In genomic region chr16:85536411-85537330, GRCh38 we compare ENCODE assay signal across 15 cellular contexts.
DNase-seq lines count a peak whose midpoint lies in the region; ATAC-seq and TF ChIP-seq lines count a peak whose summit lies in the region.
"Had no signal": no experiment of that assay in that cellular context is flagged by ENCODE, and none has a peak within 500 bp of the region (broad histone marks: within the 10 kb centered on the region; RNA-seq: fewer than 3 reads in every experiment).

No MANE protein-coding gene starts in this region.

- H3K4ac ChIP-seq in IMR-90 (ENCODE audit: low read depth, low read length) = no peak overlapping the region

- peaks cover 14% of the 10 kb centered on the region for H4K20me1 ChIP-seq in IMR-90 (ENCODE audit: insufficient read depth, low read length)

- TF ChIP-seq POLR2A in IMR-90 (IDR thresholded peaks at IDR 0.05; ENCODE audit: low read depth, low read length) = no peak

- H3K9me3 ChIP-seq in IMR-90 (ENCODE audit: control insufficient read depth, insufficient read depth, low read length) = peaks cover 11% of the 10 kb centered on the region
- H3K9me3 ChIP-seq in left ventricle myocardium inferior (replicated peaks) = peaks cover 15% of the 10 kb centered on the region
- H3K9me3 ChIP-seq in subcutaneous abdominal adipose tissue (ENCODE audit: control insufficient read depth in 5 of 5, low read length in 5 of 5) = peaks cover 0 to 7% (median 4%) of the 10 kb centered on the region in 5 donors

- POLR2A ChIA-PET in IMR-90 (lab: Charles Lee; ENCODE audit: unreplicated experiment) = no interaction called here

- no peak overlapping the region for H3K4me2 ChIP-seq in IMR-90 (ENCODE audit: low read depth, low read length)

- no TSS peak for BruUV-seq in IMR-90 (replicated peaks; lab: Mats Ljungman, UMichigan)

- H4K8ac ChIP-seq in IMR-90 (ENCODE audit: low read depth in 2 of 2, low read length in 2 of 2) = no peak overlapping the region

- no peak overlapping the region for H3K18ac ChIP-seq in IMR-90 (ENCODE audit: low read depth, low read length)

- no peak overlapping the region for H3K14ac ChIP-seq in IMR-90 (replicated peaks; ENCODE audit: low read depth, low read length)

- H3K4me3 Mint-ChIP-seq in natural killer cell = no peak overlapping the region
- H3K4me3 Mint-ChIP-seq in activated T-cell treated with anti-CD3 and anti-CD28 coated beads, Interleukin-2, amount 50 U/mL, for 4 hours = no peak overlapping the region
- H3K4me3 Mint-ChIP-seq in activated T-helper 2 cell treated with anti-CD3 and anti-CD28 coated beads, Interferon-gamma antibody, Interleukin-2, Interleukin-4, amounts not matched to agents 10 μg/mL and 5 μg/mL and 100 μg/mL, durations not matched to agents 14 hours and 24 hours and 36 hours (ENCODE audit: low read depth) = no peak overlapping the region
- H3K4me3 Mint-ChIP-seq: central memory CD8-positive, alpha-beta T cell had no signal

- in situ Hi-C loops in IMR-90 (cut with MboI; ENCODE audit: low sequenced_read_pairs) = no loop called here

- CTCF ChIA-PET in IMR-90 (lab: Yijun Ruan, JAX) = no interaction called here

- no peak overlapping the region for H2BK20ac ChIP-seq in IMR-90 (ENCODE audit: low read depth, low read length)

- H3K36me3 Mint-ChIP-seq in natural killer cell = no peaks in the 10 kb centered on the region
- H3K36me3 Mint-ChIP-seq in activated T-cell treated with anti-CD3 and anti-CD28 coated beads, Interleukin-2, amount 50 U/mL, for 4 hours (ENCODE audit: insufficient read depth) = no peaks in the 10 kb centered on the region
- H3K36me3 Mint-ChIP-seq in activated T-helper 2 cell treated with anti-CD3 and anti-CD28 coated beads, Interferon-gamma antibody, Interleukin-2, Interleukin-4, amounts not matched to agents 10 μg/mL and 5 μg/mL and 100 μg/mL, durations not matched to agents 14 hours and 24 hours and 36 hours (ENCODE audit: low read depth) = no peaks in the 10 kb centered on the region

- H2AFZ ChIP-seq in IMR-90 (replicated peaks; ENCODE audit: low read length, poor library complexity) = peak overlapping the region; percentile 7

- ATAC-seq in IMR-90 (ENCODE audit: low read depth) (no peak), natural killer cell (peak; percentile 75 to 98 (median 94))
- ATAC-seq in activated T-cell treated with anti-CD3 and anti-CD28 coated beads, Interleukin-2, amount 50 U/mL, for 4 hours = no peak

- peaks cover 16 to 18% of the 10 kb centered on the region in 2 donors for H3K4me1 Mint-ChIP-seq in natural killer cell
- no peaks in the 10 kb centered on the region for H3K4me1 Mint-ChIP-seq in activated T-cell treated with anti-CD3 and anti-CD28 coated beads, Interleukin-2, amount 50 U/mL, for 4 hours (ENCODE audit: low read depth)
- peaks cover 2% of the 10 kb centered on the region for H3K4me1 Mint-ChIP-seq in activated T-helper 2 cell treated with anti-CD3 and anti-CD28 coated beads, Interferon-gamma antibody, Interleukin-2, Interleukin-4, amounts not matched to agents 10 μg/mL and 5 μg/mL and 100 μg/mL, durations not matched to agents 14 hours and 24 hours and 36 hours (ENCODE audit: low read depth)

- no peaks in the 10 kb centered on the region for H3K27me3 ChIP-seq in IMR-90 (ENCODE audit: control insufficient read depth, insufficient read depth, low read length)
- H3K27me3 ChIP-seq in left ventricle myocardium inferior (ENCODE audit: low read depth) = no peaks in the 10 kb centered on the region
- H3K27me3 ChIP-seq in subcutaneous abdominal adipose tissue (ENCODE audit: control insufficient read depth in 5 of 5, insufficient read depth in 4 of 5, low read length in 5 of 5) = no peaks in the 10 kb centered on the region
- H3K27me3 ChIP-seq: SJCRH30 had no signal

- 0 out of 2 replicates have a peak overlapping the region, but pooled peaks have one; percentile 29 for H3K23ac ChIP-seq in IMR-90 (ENCODE audit: low read depth, low read length)

- DNase-seq in IMR-90 (no peak), left ventricle myocardium inferior (no peak), natural killer cell (peak; percentile 45), NCI-H2171 (lab: John Stamatoyannopoulos, UW) (no peak), HPDE6-E6E7 (ENCODE audit: extremely low spot score) (no peak)
- DNase-seq in activated T-cell treated with anti-CD3 and anti-CD28 coated beads, Interleukin-2, amount 50 U/mL, for 4 hours = no peak
- DNase-seq in activated T-helper 2 cell treated with anti-CD3 and anti-CD28 coated beads, Interferon-gamma antibody, Interleukin-2, Interleukin-4, amounts not matched to agents 10 μg/mL and 5 μg/mL and 100 μg/mL, durations not matched to agents 14 hours and 24 hours and 36 hours (ENCODE audit: low spot score) = no peak
- DNase-seq: activated CD4-positive, alpha-beta T cell treated with anti-CD3 and anti-CD28 coated beads for 48 hours; activated T-cell treated with anti-CD3 and anti-CD28 coated beads for 4 hours; NCI-H1436 treated with DMSO at 0.1 percent for 48 hours; NCI-H446; SJCRH30; stimulated activated CD4-positive, alpha-beta T cell treated with anti-CD3 and anti-CD28 coated beads, Interleukin-4, amount 100 ng/mL, for 4 hours had no signal

- H3K4me3 ChIP-seq in IMR-90 (ENCODE audit: insufficient read depth, low read depth, low read length) = no peak overlapping the region
- peak overlapping the region; percentile 24 for H3K4me3 ChIP-seq in left ventricle myocardium inferior
- peak overlapping the region in 2 of 5 donors; percentile 8 to 25 for H3K4me3 ChIP-seq in subcutaneous abdominal adipose tissue (ENCODE audit: low read depth in 1 of 5, low read length in 5 of 5)
- H3K4me3 ChIP-seq: SJCRH30 had no signal

- peak overlapping the region in 1 of 2 donors; percentile 29 for H3K27ac Mint-ChIP-seq in natural killer cell
- no peak overlapping the region for H3K27ac Mint-ChIP-seq in activated T-helper 2 cell treated with anti-CD3 and anti-CD28 coated beads, Interferon-gamma antibody, Interleukin-2, Interleukin-4, amounts not matched to agents 10 μg/mL and 5 μg/mL and 100 μg/mL, durations not matched to agents 14 hours and 24 hours and 36 hours

- H3K27ac ChIP-seq in IMR-90 (ENCODE audit: insufficient read depth, low read length) (no peak overlapping the region), left ventricle myocardium inferior (replicated peaks) (peak overlapping the region; percentile 63), subcutaneous abdominal adipose tissue (ENCODE audit: low read depth, low read length) (peak overlapping the region; percentile 6)
- H3K27ac ChIP-seq: SJCRH30 had no signal

- peaks cover 10 to 42% of the 10 kb centered on the region in 2 experiments for H3K79me1 ChIP-seq in IMR-90 (ENCODE audit: low read depth in 1 of 2, low read length in 2 of 2)

- no peak overlapping the region for H2BK15ac ChIP-seq in IMR-90 (ENCODE audit: low read depth, low read length)

- peaks cover 4% of the 10 kb centered on the region; the same call in 1 of the 2 replicates for H3K36me3 ChIP-seq in IMR-90 (ENCODE audit: control insufficient read depth, insufficient read depth, low read length)
- no peaks in the 10 kb centered on the region for H3K36me3 ChIP-seq in left ventricle myocardium inferior
- peaks cover 0 to 3% (median 0%) of the 10 kb centered on the region in 5 donors for H3K36me3 ChIP-seq in subcutaneous abdominal adipose tissue (ENCODE audit: control insufficient read depth in 5 of 5, insufficient read depth in 5 of 5, low read length in 5 of 5)
- H3K36me3 ChIP-seq: SJCRH30 had no signal

- no peak overlapping the region for H3K9ac ChIP-seq in IMR-90 (ENCODE audit: low read depth, low read length)
- H3K9ac ChIP-seq in subcutaneous abdominal adipose tissue (ENCODE audit: low read length in 5 of 5) = peak overlapping the region in 1 of 5 donors; percentile 32

- dilution Hi-C loops in IMR-90 (cut with HindIII; ENCODE audit: low sequenced_read_pairs, unreplicated experiment) = no loop called here

- H4K5ac ChIP-seq in IMR-90 (ENCODE audit: low read depth, low read length) = no peak overlapping the region

- peaks cover 0 to 2% of the 10 kb centered on the region in 2 donors for H3K27me3 Mint-ChIP-seq in natural killer cell (ENCODE audit: low read depth in 2 of 2)
- H3K27me3 Mint-ChIP-seq in activated T-cell treated with anti-CD3 and anti-CD28 coated beads, Interleukin-2, amount 50 U/mL, for 4 hours (ENCODE audit: low read depth) = no peaks in the 10 kb centered on the region
- H3K27me3 Mint-ChIP-seq in activated T-helper 2 cell treated with anti-CD3 and anti-CD28 coated beads, Interferon-gamma antibody, Interleukin-2, Interleukin-4, amounts not matched to agents 10 μg/mL and 5 μg/mL and 100 μg/mL, durations not matched to agents 14 hours and 24 hours and 36 hours (ENCODE audit: low read depth) = no peaks in the 10 kb centered on the region
- H3K27me3 Mint-ChIP-seq: central memory CD8-positive, alpha-beta T cell had no signal

- intact Hi-C loops in IMR-90 (cut with micrococcal nuclease) = no loop called here
- intact Hi-C loops in left ventricle myocardium inferior (cut with micrococcal nuclease) = no loop called here
- intact Hi-C loops in natural killer cell (cut with micrococcal nuclease) = loop anchor here (2.0 kb wide), 1 partner anchor 16 kb away; no protein-coding TSS in a partner anchor
- intact Hi-C loops in activated T-helper 2 cell treated with anti-CD3 and anti-CD28 coated beads, Interferon-gamma antibody, Interleukin-2, Interleukin-4, amounts not matched to agents 10 μg/mL and 5 μg/mL and 100 μg/mL, durations not matched to agents 14 hours and 24 hours and 36 hours (cut with micrococcal nuclease) = no loop called here

- no peak overlapping the region for H2AK9ac ChIP-seq in IMR-90 (replicated peaks; ENCODE audit: low read depth, low read length, poor library complexity)

- H3K4me1 ChIP-seq in IMR-90 (ENCODE audit: control insufficient read depth, insufficient read depth, low read length) (peaks cover 7% of the 10 kb centered on the region; the same call in 1 of the 2 replicates), left ventricle myocardium inferior (peaks cover 39% of the 10 kb centered on the region), subcutaneous abdominal adipose tissue (ENCODE audit: control insufficient read depth in 5 of 5, insufficient read depth in 5 of 5, low read length in 5 of 5) (peaks cover 4 to 41% (median 34%) of the 10 kb centered on the region in 5 donors)

- H2AK5ac ChIP-seq in IMR-90 (ENCODE audit: low read depth, low read length) = no peak overlapping the region; the same call in 1 of the 2 replicates

- H3K9me3 Mint-ChIP-seq in natural killer cell = no peaks in the 10 kb centered on the region
- peaks cover 6% of the 10 kb centered on the region for H3K9me3 Mint-ChIP-seq in activated T-cell treated with anti-CD3 and anti-CD28 coated beads, Interleukin-2, amount 50 U/mL, for 4 hours
- H3K9me3 Mint-ChIP-seq in activated T-helper 2 cell treated with anti-CD3 and anti-CD28 coated beads, Interferon-gamma antibody, Interleukin-2, Interleukin-4, amounts not matched to agents 10 μg/mL and 5 μg/mL and 100 μg/mL, durations not matched to agents 14 hours and 24 hours and 36 hours = peaks cover 6% of the 10 kb centered on the region
- H3K9me3 Mint-ChIP-seq: central memory CD8-positive, alpha-beta T cell had no signal

- 87% methylated on average over 14 of the region's 30 CpGs; no CpG with 5 or more reads in 1 of the 2 experiments for WGBS in IMR-90 (ENCODE audit: extremely low coverage in 2 of 2, insufficient read length in 1 of 2), 2 experiments

- H3K9me1 ChIP-seq in IMR-90 (ENCODE audit: insufficient read depth, low read length) = peaks cover 7% of the 10 kb centered on the region; the same call in 1 of the 2 replicates

- no peak overlapping the region for H4K91ac ChIP-seq in IMR-90 (ENCODE audit: insufficient read depth, low read depth, low read length)

- TF ChIP-seq CTCF in IMR-90 (conservative IDR thresholded peaks at IDR 0.05; ENCODE audit: low read depth, low read length) (no peak), left ventricle myocardium inferior (IDR thresholded peaks at IDR 0.05; ENCODE audit: borderline replicate concordance) (no peak), natural killer cell (IDR thresholded peaks at IDR 0.05) (no peak)

- no peak overlapping the region for H2BK120ac ChIP-seq in IMR-90 (ENCODE audit: low read depth, low read length)

- no peak overlapping the region for H2BK5ac ChIP-seq in IMR-90 (ENCODE audit: low read depth, low read length, poor library complexity, severe bottlenecking)

- no peak overlapping the region for H3K56ac ChIP-seq in IMR-90 (ENCODE audit: extremely low read depth, insufficient read depth, low read length)

- TF ChIP-seq RAD21 in IMR-90 (IDR thresholded peaks at IDR 0.05; ENCODE audit: low read length) = no peak

Comparison
In these comparisons a context has a peak if more than half of its experiments do, and no peak if none do; other contexts are left out.
1. ATAC-seq: peak in natural killer cell (3 of 3); none in IMR-90 (single experiment) and activated T-cell treated with anti-CD3 and anti-CD28 coated beads, Interleukin-2, amount 50 U/mL, for 4 hours (0 of 2).